Comparison of ENCODE assay signal across 8 cellular contexts in the genomic region with DNA sequence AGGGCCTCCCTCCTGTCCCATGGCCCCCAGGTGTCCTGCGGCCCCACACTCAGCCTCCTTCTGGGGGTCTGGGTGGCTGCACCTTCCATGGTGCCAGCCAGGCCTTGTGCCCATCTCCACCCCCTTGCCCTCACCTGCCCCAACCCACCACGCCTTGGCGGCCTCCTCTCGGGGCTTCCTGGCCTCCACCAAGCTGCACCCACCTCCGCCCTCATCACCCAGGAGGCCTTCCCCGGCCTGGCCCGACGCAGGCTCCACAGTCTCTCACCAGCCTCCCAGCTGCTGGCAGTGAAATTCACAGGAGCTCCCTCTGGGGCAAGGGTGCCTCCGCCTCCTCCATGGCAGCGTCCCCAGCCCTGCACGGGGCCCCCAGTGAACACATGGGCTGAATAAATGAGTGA. TPM values are rescaled to one million over a fixed set of nuclear protein-coding genes. Genes with fewer than 3 reads are reported as not detected.
DNase-seq lines count a peak whose midpoint lies in the region; ATAC-seq and TF ChIP-seq lines count a peak whose summit lies in the region.

No MANE protein-coding gene starts in this region.

- H3K9me3 Mint-ChIP-seq in CD8-positive, alpha-beta memory T cell, result peaks cover 0 to 6% (median 0%) of the 10 kb centered on the region in 5 donors
- no peaks in the 10 kb centered on the region for H3K9me3 Mint-ChIP-seq in progenitor cell of endocrine pancreas (ENCODE audit: low read depth)

- TF ChIP-seq CTCF in progenitor cell of endocrine pancreas (IDR thresholded peaks at IDR 0.05; ENCODE audit: unreplicated experiment), result no peak

- no peaks in the 10 kb centered on the region for H3K27me3 Mint-ChIP-seq in CD8-positive, alpha-beta memory T cell
- H3K27me3 Mint-ChIP-seq in T-helper 17 cell (no peaks in the 10 kb centered on the region), progenitor cell of endocrine pancreas (peaks cover 21% of the 10 kb centered on the region)

- DNase-seq in CD8-positive, alpha-beta memory T cell, result no peak
- DNase-seq in T-helper 17 cell (no peak), Right ventricle myocardium superior (peak; percentile 46), progenitor cell of endocrine pancreas (ENCODE audit: low spot score, unreplicated experiment) (no peak), iPS-NIHi7 (ENCODE audit: extremely low spot score) (no peak), NCI-H82 (lab: John Stamatoyannopoulos, UW) (no peak)

- H3K27ac Mint-ChIP-seq in CD8-positive, alpha-beta memory T cell, result peak overlapping the region in 5 of 8 donors; percentile 47 to 94 (median 55)
- H3K27ac Mint-ChIP-seq in T-helper 17 cell, result peak overlapping the region; percentile 92
- peak overlapping the region; percentile 98 for H3K27ac Mint-ChIP-seq in progenitor cell of endocrine pancreas

- POLR2A ChIA-PET in CD8-positive, alpha-beta memory T cell (lab: Charles Lee), result interaction anchor here (0.5 to 4.0 kb wide), 4 partner anchors 23 to 41 kb away, joined by 3 to 39 read pairs (median 3); no protein-coding TSS in a partner anchor

- H3K9me3 ChIP-seq in CD8-positive, alpha-beta memory T cell (ENCODE audit: low read length), result no peaks in the 10 kb centered on the region
- no peaks in the 10 kb centered on the region for H3K9me3 ChIP-seq in T-helper 17 cell (ENCODE audit: control insufficient read depth, low read length, poor library complexity, severe bottlenecking)

- peaks cover 2 to 12% (median 4%) of the 10 kb centered on the region in 3 donors for H3K4me1 Mint-ChIP-seq in CD8-positive, alpha-beta memory T cell
- peaks cover 5% of the 10 kb centered on the region for H3K4me1 Mint-ChIP-seq in T-helper 17 cell
- H3K4me1 Mint-ChIP-seq in progenitor cell of endocrine pancreas (ENCODE audit: low read depth), result peaks cover 1% of the 10 kb centered on the region

- intact Hi-C loops in Right ventricle myocardium superior (cut with DNase I), result no loop called here

- ATAC-seq in T-helper 17 cell (no peak), Right ventricle myocardium superior (ENCODE audit: poor library complexity) (peak; percentile 1), HG03442 (IDR thresholded peaks at IDR 0.05; ENCODE audit: unreplicated experiment) (no peak), HG03342 (IDR thresholded peaks at IDR 0.05; ENCODE audit: unreplicated experiment) (no peak)

- H3K36me3 ChIP-seq in CD8-positive, alpha-beta memory T cell (ENCODE audit: insufficient read depth, low read length), result no peaks in the 10 kb centered on the region

- H3K4me1 ChIP-seq in CD8-positive, alpha-beta memory T cell (ENCODE audit: insufficient read depth, low read length), result peaks cover 5% of the 10 kb centered on the region

- CTCF ChIA-PET in CD8-positive, alpha-beta memory T cell (lab: Charles Lee), result interaction anchor here (0.9 to 5.9 kb wide), 14 partner anchors 10 to 109 kb away, joined by 3 to 59 read pairs (median 5); no protein-coding TSS in a partner anchor

- peaks cover 0 to 4% (median 0%) of the 10 kb centered on the region in 3 donors for H3K36me3 Mint-ChIP-seq in CD8-positive, alpha-beta memory T cell
- H3K36me3 Mint-ChIP-seq in T-helper 17 cell (ENCODE audit: low read depth) (no peaks in the 10 kb centered on the region), progenitor cell of endocrine pancreas (ENCODE audit: insufficient read depth) (no peaks in the 10 kb centered on the region)

- no peaks in the 10 kb centered on the region for H3K27me3 ChIP-seq in CD8-positive, alpha-beta memory T cell (ENCODE audit: insufficient read depth, low read length, poor library complexity, severe bottlenecking)

- H3K27ac ChIP-seq in CD8-positive, alpha-beta memory T cell (ENCODE audit: low read depth, low read length), result peak overlapping the region; percentile 87

- H3K4me3 ChIP-seq in CD8-positive, alpha-beta memory T cell (ENCODE audit: low read length), result peak overlapping the region; percentile 77

- H3K4me3 Mint-ChIP-seq in CD8-positive, alpha-beta memory T cell, result peak overlapping the region; percentile 88 to 96 (median 90)
- H3K4me3 Mint-ChIP-seq in T-helper 17 cell, result peak overlapping the region; percentile 91
- peak overlapping the region; percentile 83 for H3K4me3 Mint-ChIP-seq in progenitor cell of endocrine pancreas (ENCODE audit: low read depth)

RNA-seq across cellular contexts. Expression of gene WNT7B, which starts 35.9 kb away (rescaled TPM):
- not detected for total RNA-seq in CD8-positive, alpha-beta memory T cell
- not detected for polyA plus RNA-seq in CD8-positive, alpha-beta memory T cell
- total RNA-seq in T-helper 17 cell, result not detected
- not detected for total RNA-seq in Right ventricle myocardium superior
- 3.7 and 4.3 TPM in 2 replicates for total RNA-seq in progenitor cell of endocrine pancreas
